Comparison of ENCODE assay signal across 23 cellular contexts in genomic region chrX:9493936-9494335, GRCh38.
"Had no signal": no experiment of that assay in that cellular context is flagged by ENCODE, and none has a peak within 500 bp of the region (broad histone marks: within the 10 kb centered on the region; RNA-seq: fewer than 3 reads in every experiment).

No MANE protein-coding gene starts in this region.

- H3K27ac ChIP-seq: foreskin keratinocyte, pancreas, tibial artery had no signal

- H3K27me3 ChIP-seq: foreskin keratinocyte, neutrophil, pancreas, tibial artery had no signal

- H3K9me3 Mint-ChIP-seq: activated B cell treated with CpG ODN at 0.5 μM for 24 hours; activated CD4-positive, alpha-beta memory T cell treated with anti-CD3 and anti-CD28 coated beads, Interleukin-2, amount 10 ng/mL, durations not matched to agents 7 days and 5 days; activated naive CD8-positive, alpha-beta T cell treated with anti-CD3 and anti-CD28 coated beads, Interleukin-2, amount 10 ng/mL, durations not matched to agents 7 days and 5 days; activated T-helper 17 cell treated with anti-CD3 and anti-CD28 coated beads, Interleukin-2, amount 50 U/mL, for 72 hours; natural killer cell treated with Interleukin-12 subunit alpha and Interleukin-12 subunit beta and Interleukin-15 and Interleukin-18, amount 100 ng/mL, for 72 hours had no signal

- H3K4me1 ChIP-seq: foreskin keratinocyte, pancreas had no signal

- H3K4me3 Mint-ChIP-seq: activated B cell treated with CpG ODN at 0.5 μM for 24 hours; activated CD4-positive, alpha-beta memory T cell treated with anti-CD3 and anti-CD28 coated beads, Interleukin-2, amount 10 ng/mL, durations not matched to agents 7 days and 5 days; activated CD8-positive, alpha-beta memory T cell treated with anti-CD3 and anti-CD28 coated beads, Interleukin-2, amount 10 ng/mL, durations not matched to agents 7 days and 5 days; activated naive CD8-positive, alpha-beta T cell treated with anti-CD3 and anti-CD28 coated beads, Interleukin-2, amount 10 ng/mL, durations not matched to agents 7 days and 5 days; activated T-helper 17 cell treated with anti-CD3 and anti-CD28 coated beads, Interleukin-2, amount 50 U/mL, for 72 hours; mesothelial cell of epicardium; natural killer cell treated with Interleukin-12 subunit alpha and Interleukin-12 subunit beta and Interleukin-15 and Interleukin-18, amount 100 ng/mL, for 72 hours had no signal

- H3K9me3 ChIP-seq: neutrophil, pancreas, tibial artery had no signal

- H3K27ac Mint-ChIP-seq: activated B cell treated with CpG ODN at 0.5 μM for 24 hours; activated CD4-positive, alpha-beta memory T cell treated with anti-CD3 and anti-CD28 coated beads, Interleukin-2, amount 10 ng/mL, durations not matched to agents 7 days and 5 days; activated CD8-positive, alpha-beta memory T cell treated with anti-CD3 and anti-CD28 coated beads, Interleukin-2, amount 10 ng/mL, durations not matched to agents 7 days and 5 days; activated naive CD8-positive, alpha-beta T cell treated with anti-CD3 and anti-CD28 coated beads, Interleukin-2, amount 10 ng/mL, durations not matched to agents 7 days and 5 days; activated T-helper 17 cell treated with anti-CD3 and anti-CD28 coated beads, Interleukin-2, amount 50 U/mL, for 72 hours; natural killer cell treated with Interleukin-12 subunit alpha and Interleukin-12 subunit beta and Interleukin-15 and Interleukin-18, amount 100 ng/mL, for 72 hours had no signal

- H3K27me3 Mint-ChIP-seq: activated B cell treated with CpG ODN at 0.5 μM for 24 hours; activated CD4-positive, alpha-beta memory T cell treated with anti-CD3 and anti-CD28 coated beads, Interleukin-2, amount 10 ng/mL, durations not matched to agents 7 days and 5 days; activated CD8-positive, alpha-beta memory T cell treated with anti-CD3 and anti-CD28 coated beads, Interleukin-2, amount 10 ng/mL, durations not matched to agents 7 days and 5 days; activated naive CD8-positive, alpha-beta T cell treated with anti-CD3 and anti-CD28 coated beads, Interleukin-2, amount 10 ng/mL, durations not matched to agents 7 days and 5 days; activated T-helper 17 cell treated with anti-CD3 and anti-CD28 coated beads, Interleukin-2, amount 50 U/mL, for 72 hours; natural killer cell treated with Interleukin-12 subunit alpha and Interleukin-12 subunit beta and Interleukin-15 and Interleukin-18, amount 100 ng/mL, for 72 hours had no signal

- DNase-seq: activated B cell treated with CpG ODN at 0.5 μM for 24 hours; activated CD4-positive, alpha-beta memory T cell treated with anti-CD3 and anti-CD28 coated beads, Interleukin-2, amount 10 ng/mL, durations not matched to agents 7 days and 5 days; activated CD4-positive, alpha-beta T cell treated with anti-CD3 and anti-CD28 coated beads for 4 hours; activated CD8-positive, alpha-beta memory T cell treated with anti-CD3 and anti-CD28 coated beads, Interleukin-2, amount 10 ng/mL, durations not matched to agents 7 days and 5 days; activated naive CD4-positive, alpha-beta T cell; activated naive CD8-positive, alpha-beta T cell treated with anti-CD3 and anti-CD28 coated beads, Interleukin-2, amount 10 ng/mL, durations not matched to agents 7 days and 5 days; cerebellar nuclear complex; cortex of kidney; effector CD4-positive, alpha-beta T cell; foreskin keratinocyte; glutamatergic neuron; hypothalamus; islet precursor cell; pancreas; stimulated activated CD4-positive, alpha-beta T cell treated with anti-CD3 and anti-CD28 coated beads, Interleukin-2, amount 100 ng/mL, for 24 hours; stimulated activated naive CD4-positive, alpha-beta T cell treated with Interleukin-2 at 50 U/mL for 16 hours; substantia nigra; SW 1271; tibial artery had no signal

- H3K4me1 Mint-ChIP-seq: activated naive CD8-positive, alpha-beta T cell treated with anti-CD3 and anti-CD28 coated beads, Interleukin-2, amount 10 ng/mL, durations not matched to agents 7 days and 5 days; activated T-helper 17 cell treated with anti-CD3 and anti-CD28 coated beads, Interleukin-2, amount 50 U/mL, for 72 hours had no signal

- H3K36me3 ChIP-seq: neutrophil, pancreas, tibial artery had no signal

- H3K36me3 Mint-ChIP-seq: natural killer cell treated with Interleukin-12 subunit alpha and Interleukin-12 subunit beta and Interleukin-15 and Interleukin-18, amount 100 ng/mL, for 72 hours had no signal

- H3K4me3 ChIP-seq: pancreas, tibial artery had no signal
